Comparison of ENCODE assay signal across 1 cellular context in the genomic region with DNA sequence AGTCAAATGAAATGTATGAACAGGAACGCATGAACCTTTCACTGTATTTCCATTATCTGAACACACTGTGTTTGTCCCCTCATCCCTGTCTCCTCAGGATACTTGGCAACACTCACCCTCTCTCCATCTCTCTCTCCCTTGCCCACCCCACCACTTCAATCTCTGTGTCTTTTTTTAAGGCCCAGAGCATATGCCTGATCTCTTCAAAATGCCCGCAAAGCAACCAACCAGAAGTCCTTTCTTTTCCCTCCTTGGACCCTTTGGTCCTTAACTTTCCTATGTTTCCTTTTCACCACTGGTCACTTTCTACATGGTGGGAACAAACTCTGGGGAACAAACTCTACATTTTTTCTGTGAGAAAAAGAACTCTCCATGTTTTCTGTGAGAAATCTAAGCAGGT.
TF ChIP-seq lines count a peak whose summit lies in the region.

No MANE protein-coding gene starts in this region.

TF ChIP-seq in GM12878, 131 proteins besides CTCF, POLR2A, EP300 and RAD21:
- TF ChIP-seq NR2F1 (conservative IDR thresholded peaks at IDR 0.05) (no peak), KLF5 (IDR thresholded peaks at IDR 0.05; ENCODE audit: partially characterized antibody) (no peak)
- TF ChIP-seq, protein P1, sequence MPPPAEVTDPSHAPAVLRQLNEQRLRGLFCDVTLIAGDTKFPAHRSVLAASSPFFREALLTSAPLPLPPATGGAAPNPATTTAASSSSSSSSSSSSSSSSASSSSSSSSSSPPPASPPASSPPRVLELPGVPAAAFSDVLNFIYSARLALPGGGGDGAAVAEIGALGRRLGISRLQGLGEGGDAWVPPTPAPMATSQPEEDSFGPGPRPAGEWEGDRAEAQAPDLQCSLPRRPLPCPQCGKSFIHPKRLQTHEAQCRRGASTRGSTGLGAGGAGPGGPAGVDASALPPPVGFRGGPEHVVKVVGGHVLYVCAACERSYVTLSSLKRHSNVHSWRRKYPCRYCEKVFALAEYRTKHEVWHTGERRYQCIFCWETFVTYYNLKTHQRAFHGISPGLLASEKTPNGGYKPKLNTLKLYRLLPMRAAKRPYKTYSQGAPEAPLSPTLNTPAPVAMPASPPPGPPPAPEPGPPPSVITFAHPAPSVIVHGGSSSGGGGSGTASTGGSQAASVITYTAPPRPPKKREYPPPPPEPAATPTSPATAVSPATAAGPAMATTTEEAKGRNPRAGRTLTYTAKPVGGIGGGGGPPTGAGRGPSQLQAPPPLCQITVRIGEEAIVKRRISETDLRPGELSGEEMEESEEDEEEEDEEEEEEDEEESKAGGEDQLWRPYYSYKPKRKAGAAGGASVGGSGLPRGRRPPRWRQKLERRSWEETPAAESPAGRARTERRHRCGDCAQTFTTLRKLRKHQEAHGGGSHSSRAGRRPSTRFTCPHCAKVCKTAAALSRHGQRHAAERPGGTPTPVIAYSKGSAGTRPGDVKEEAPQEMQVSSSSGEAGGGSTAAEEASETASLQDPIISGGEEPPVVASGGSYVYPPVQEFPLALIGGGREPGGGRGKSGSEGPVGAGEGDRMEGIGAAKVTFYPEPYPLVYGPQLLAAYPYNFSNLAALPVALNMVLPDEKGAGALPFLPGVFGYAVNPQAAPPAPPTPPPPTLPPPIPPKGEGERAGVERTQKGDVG (CRISPR knock-in tag; IDR thresholded peaks at IDR 0.05), result no peak
